In genomic region chr9:105858877-105859276, GRCh38 we compare ENCODE assay signal across 16 cellular contexts.
DNase-seq lines count a peak whose midpoint lies in the region; ATAC-seq and TF ChIP-seq lines count a peak whose summit lies in the region.
"Had no signal": no experiment of that assay in that cellular context is flagged by ENCODE, and none has a peak within 500 bp of the region (broad histone marks: within the 10 kb centered on the region; RNA-seq: fewer than 3 reads in every experiment).

No MANE protein-coding gene starts in this region.

- H3K4me3 Mint-ChIP-seq in activated CD4-positive, alpha-beta T cell treated with anti-CD3 and anti-CD28 coated beads for 36 hours = peak overlapping the region; percentile 3
- peak overlapping the region; percentile 19 to 75 for H3K4me3 Mint-ChIP-seq in activated T-cell treated with anti-CD3 and anti-CD28 coated beads, Interleukin-2, amount 50 U/mL, for 72 hours
- peak overlapping the region; percentile 67 for H3K4me3 Mint-ChIP-seq in natural killer cell
- H3K4me3 Mint-ChIP-seq: CD4-positive, CD25-positive, alpha-beta regulatory T cell; mesothelial cell of epicardium had no signal

- peaks cover 21% of the 10 kb centered on the region for H3K4me1 Mint-ChIP-seq in activated CD4-positive, alpha-beta T cell treated with anti-CD3 and anti-CD28 coated beads for 36 hours
- H3K4me1 Mint-ChIP-seq in activated T-cell treated with anti-CD3 and anti-CD28 coated beads, Interleukin-2, amount 50 U/mL, for 72 hours (ENCODE audit: low read depth) = peaks cover 17% of the 10 kb centered on the region
- H3K4me1 Mint-ChIP-seq in natural killer cell = peaks cover 20% of the 10 kb centered on the region in 2 donors

- peak overlapping the region; percentile 51 for H3K27ac Mint-ChIP-seq in activated CD4-positive, alpha-beta T cell treated with anti-CD3 and anti-CD28 coated beads for 36 hours
- H3K27ac Mint-ChIP-seq in activated T-cell treated with anti-CD3 and anti-CD28 coated beads, Interleukin-2, amount 50 U/mL, for 72 hours = peak overlapping the region; percentile 98
- H3K27ac Mint-ChIP-seq in natural killer cell = peak overlapping the region; percentile 80 to 82
- H3K27ac Mint-ChIP-seq: mesothelial cell of epicardium had no signal

- no peaks in the 10 kb centered on the region for H3K27me3 Mint-ChIP-seq in activated CD4-positive, alpha-beta T cell treated with anti-CD3 and anti-CD28 coated beads for 36 hours
- no peaks in the 10 kb centered on the region for H3K27me3 Mint-ChIP-seq in activated T-cell treated with anti-CD3 and anti-CD28 coated beads, Interleukin-2, amount 50 U/mL, for 72 hours (ENCODE audit: low read depth)
- H3K27me3 Mint-ChIP-seq in natural killer cell (ENCODE audit: low read depth in 2 of 2) = no peaks in the 10 kb centered on the region

- ATAC-seq in activated CD4-positive, alpha-beta T cell treated with anti-CD3 and anti-CD28 coated beads for 36 hours = peak; percentile 81
- ATAC-seq in HG03354 (IDR thresholded peaks at IDR 0.05; ENCODE audit: poor library complexity, severe bottlenecking, unreplicated experiment) (peak; percentile 22), natural killer cell (peak in 1 of 3 donors; percentile 29)
- ATAC-seq in activated T-cell treated with anti-CD3 and anti-CD28 coated beads, Interleukin-2, amount 50 U/mL, for 72 hours (replicated peaks in 1 of 2) = peak; percentile 76 to 87

- TF ChIP-seq CTCF in natural killer cell (IDR thresholded peaks at IDR 0.05) = no peak

- no peaks in the 10 kb centered on the region for H3K36me3 Mint-ChIP-seq in activated CD4-positive, alpha-beta T cell treated with anti-CD3 and anti-CD28 coated beads for 36 hours (ENCODE audit: low read depth)
- H3K36me3 Mint-ChIP-seq in activated T-cell treated with anti-CD3 and anti-CD28 coated beads, Interleukin-2, amount 50 U/mL, for 72 hours (ENCODE audit: insufficient read depth in 2 of 2) = peaks cover 1 to 5% of the 10 kb centered on the region in 2 donors
- no peaks in the 10 kb centered on the region for H3K36me3 Mint-ChIP-seq in natural killer cell
- H3K36me3 Mint-ChIP-seq: CD4-positive, CD25-positive, alpha-beta regulatory T cell; mesothelial cell of epicardium had no signal

- H3K9me3 Mint-ChIP-seq in activated CD4-positive, alpha-beta T cell treated with anti-CD3 and anti-CD28 coated beads for 36 hours (ENCODE audit: low read depth) = peaks cover 5% of the 10 kb centered on the region
- H3K9me3 Mint-ChIP-seq in activated T-cell treated with anti-CD3 and anti-CD28 coated beads, Interleukin-2, amount 50 U/mL, for 72 hours = peaks cover 3 to 9% of the 10 kb centered on the region in 2 donors
- peaks cover 3 to 8% of the 10 kb centered on the region in 2 donors for H3K9me3 Mint-ChIP-seq in natural killer cell

- peak; percentile 19 for DNase-seq in activated CD4-positive, alpha-beta T cell treated with anti-CD3 and anti-CD28 coated beads for 36 hours
- no peak for DNase-seq in activated CD4-positive, alpha-beta T cell treated with anti-CD3 and anti-CD28 coated beads, Interleukin-2, amount 50 U/mL, for 1 hour
- DNase-seq in activated T-cell treated with anti-CD3 and anti-CD28 coated beads, Interleukin-2, amount 50 U/mL, for 72 hours = peak; percentile 9 to 26
- DNase-seq in natural killer cell (no peak), NCI-H2196 treated with DMSO at 0.1 percent for 48 hours (lab: John Stamatoyannopoulos, UW; ENCODE audit: unreplicated experiment) (no peak), hippocampal formation (lab: John Stamatoyannopoulos, UW) (no peak), cardiac septum (ENCODE audit: low spot score) (no peak)
- DNase-seq: adrenal gland; kidney glomerular epithelial cell; NCI-H1092 treated with DMSO at 0.1 percent for 48 hours; PC-9; stimulated activated CD8-positive, alpha-beta memory T cell treated with anti-CD3 and anti-CD28 coated beads, Interleukin-4, amount 100 ng/mL, for 48 hours; tibial artery had no signal

- intact Hi-C loops in activated CD4-positive, alpha-beta T cell treated with anti-CD3 and anti-CD28 coated beads for 36 hours (cut with DNase I, micrococcal nuclease) = no loop called here
- intact Hi-C loops in natural killer cell (cut with micrococcal nuclease) = no loop called here
- intact Hi-C loops in cardiac septum (cut with DNase I) = no loop called here

- CTCF ChIA-PET in activated CD4-positive, alpha-beta T cell treated with anti-CD3 and anti-CD28 coated beads for 36 hours (lab: Charles Lee) = interaction anchor here (0.6 kb wide), 1 partner anchor 22 kb away, joined by 3 read pairs; no protein-coding TSS in a partner anchor

- POLR2A ChIA-PET in activated CD4-positive, alpha-beta T cell treated with anti-CD3 and anti-CD28 coated beads for 36 hours (lab: Charles Lee) = no interaction called here

Comparison
In these comparisons a context has a peak if more than half of its experiments do, and no peak if none do; other contexts are left out.
1. DNase-seq: peak in activated CD4-positive, alpha-beta T cell treated with anti-CD3 and anti-CD28 coated beads for 36 hours (single experiment) and activated T-cell treated with anti-CD3 and anti-CD28 coated beads, Interleukin-2, amount 50 U/mL, for 72 hours (2 of 2); none in activated CD4-positive, alpha-beta T cell treated with anti-CD3 and anti-CD28 coated beads, Interleukin-2, amount 50 U/mL, for 1 hour (single experiment), natural killer cell (single experiment), NCI-H2196 treated with DMSO at 0.1 percent for 48 hours (single experiment), hippocampal formation (0 of 2) and cardiac septum (single experiment).
2. H3K4me3 Mint-ChIP-seq: peak in every context shown above with its lines; median percentile 67 in natural killer cell; 47 in activated T-cell treated with anti-CD3 and anti-CD28 coated beads, Interleukin-2, amount 50 U/mL, for 72 hours; 3 in activated CD4-positive, alpha-beta T cell treated with anti-CD3 and anti-CD28 coated beads for 36 hours.
3. Peak in every context shown above with its lines, with median percentiles within 50 percentile points of each other: H3K27ac Mint-ChIP-seq.